In genomic region chr2:159615187-159615935, GRCh38 we compare ENCODE assay signal across 8 cellular contexts. TPM values are rescaled to one million over a fixed set of nuclear protein-coding genes. Genes with fewer than 3 reads are reported as not detected.
DNase-seq lines count a peak whose midpoint lies in the region; ATAC-seq, FAIRE-seq and TF ChIP-seq lines count a peak whose summit lies in the region.

No MANE protein-coding gene starts in this region.

- DNase-seq in D341Med (ENCODE audit: low spot score) (peak; percentile 77), HTR-8/SVneo (ENCODE audit: insufficient read length, low spot score) (peak; percentile 74), NOMO-1 treated with dmso at 0.1 percent for 144 hours (lab: John Stamatoyannopoulos, UW; ENCODE audit: unreplicated experiment) (peak; percentile 87), activated T-cell treated with anti-CD3 and anti-CD28 coated beads for 4 hours (peak; percentile 26), epithelial cell of proximal tubule (ENCODE audit: low read depth) (no peak), midbrain (lab: John Stamatoyannopoulos, UW) (peak; percentile 83)
- DNase-seq in stimulated activated CD8-positive, alpha-beta memory T cell treated with anti-CD3 and anti-CD28 coated beads, Interleukin-7, amount 100 ng/mL, for 48 hours (ENCODE audit: extremely low read depth in 1 of 2, low read depth in 1 of 2) = peak; percentile 9 to 11

- FAIRE-seq in HTR-8/SVneo (lab: Jason Lieb, UNC) = peak; percentile 87

- peak overlapping the region; percentile 81 for H3K4me3 ChIP-seq in epithelial cell of proximal tubule (ENCODE audit: low read depth, low read length)

- ATAC-seq in GM21381 (IDR thresholded peaks at IDR 0.05; ENCODE audit: unreplicated experiment) = peak; percentile 64

- TF ChIP-seq CTCF in epithelial cell of proximal tubule (conservative IDR thresholded peaks at IDR 0.05; ENCODE audit: low read depth, low read length) = no peak

RNA-seq across cellular contexts. Expression of gene BAZ2B, which starts 1.0 kb away (rescaled TPM):
- 13.0 and 34.1 TPM in 2 replicates for total RNA-seq in epithelial cell of proximal tubule
